In genomic region chr7:39954694-39955093, GRCh38 we compare ENCODE assay signal across 10 cellular contexts. TPM values are rescaled to one million over a fixed set of nuclear protein-coding genes. Genes with fewer than 3 reads are reported as not detected.
DNase-seq lines count a peak whose midpoint lies in the region; ATAC-seq and TF ChIP-seq lines count a peak whose summit lies in the region.
"Had no signal": no experiment of that assay in that cellular context is flagged by ENCODE, and none has a peak within 500 bp of the region (broad histone marks: within the 10 kb centered on the region; RNA-seq: fewer than 3 reads in every experiment).

No MANE protein-coding gene starts in this region.

- H3K9me3 ChIP-seq in DND-41 (ENCODE audit: insufficient read depth, low read length, severe bottlenecking) (no peaks in the 10 kb centered on the region), osteoblast (ENCODE audit: low read depth, low read length) (no peaks in the 10 kb centered on the region)
- H3K9me3 ChIP-seq: tibial artery had no signal

- H3K79me2 ChIP-seq in DND-41 (ENCODE audit: insufficient read depth, low read length) = peaks cover 98% of the 10 kb centered on the region
- peaks cover 96% of the 10 kb centered on the region for H3K79me2 ChIP-seq in osteoblast (ENCODE audit: insufficient read depth, low read length)

- H3K36me3 Mint-ChIP-seq in chondrocyte (ENCODE audit: low read depth) = peaks cover 7% of the 10 kb centered on the region

- H3K27me3 ChIP-seq in DND-41 (ENCODE audit: insufficient read depth, low read length, poor library complexity) (no peaks in the 10 kb centered on the region), osteoblast (ENCODE audit: insufficient read depth, low read length) (no peaks in the 10 kb centered on the region)
- H3K27me3 ChIP-seq: tibial artery had no signal

- DNase-seq in DND-41 = no peak
- DNase-seq in NAMALWA (ENCODE audit: low spot score) = peak; percentile 57
- no peak for DNase-seq in chondrocyte (ENCODE audit: low spot score)
- DNase-seq in osteoblast (ENCODE audit: insufficient read length, low spot score, missing footprints) = no peak
- DNase-seq in activated naive CD4-positive, alpha-beta T cell treated with anti-CD3 and anti-CD28 coated beads, Interleukin-2, amount 50 U/mL, for 16 hours = no peak
- DNase-seq: central memory CD4-positive, alpha-beta T cell; NCI-H2081; tibial artery had no signal

- H3K4me3 Mint-ChIP-seq in chondrocyte (ENCODE audit: unreplicated experiment) = peak overlapping the region; percentile 9

- ATAC-seq in DND-41 (ENCODE audit: insufficient read depth, low read depth) (no peak), GM21786 (IDR thresholded peaks at IDR 0.05; ENCODE audit: unreplicated experiment) (no peak), GM18858 (IDR thresholded peaks at IDR 0.05; ENCODE audit: unreplicated experiment) (no peak)

- peaks cover 44% of the 10 kb centered on the region for H3K36me3 ChIP-seq in DND-41 (ENCODE audit: insufficient read depth, low read length)
- H3K36me3 ChIP-seq in osteoblast (ENCODE audit: insufficient read depth, low read length) = no peaks in the 10 kb centered on the region
- H3K36me3 ChIP-seq: tibial artery had no signal

- peaks cover 59% of the 10 kb centered on the region for H3K4me1 Mint-ChIP-seq in chondrocyte (ENCODE audit: low read depth)

- H3K4me3 ChIP-seq in DND-41 (ENCODE audit: low read depth in 1 of 2, low read length in 2 of 2) (peak overlapping the region in 1 of 2 experiments; percentile 99; a peak in 3 of 4 replicates), osteoblast (ENCODE audit: insufficient read depth, low read length) (no peak overlapping the region)

- H3K27ac ChIP-seq in DND-41 (ENCODE audit: low read length) = no peak overlapping the region
- no peak overlapping the region for H3K27ac ChIP-seq in osteoblast (ENCODE audit: low read depth, low read length)

- H3K4me2 ChIP-seq in DND-41 (ENCODE audit: insufficient read depth, low read length) (peak overlapping the region; percentile 97), osteoblast (ENCODE audit: insufficient read depth, low read length) (peak overlapping the region; percentile 83)

- H3K27ac Mint-ChIP-seq in chondrocyte (ENCODE audit: unreplicated experiment) = peak overlapping the region; percentile 22

- H3K9ac ChIP-seq in DND-41 (ENCODE audit: low read depth, low read length) = peak overlapping the region; percentile 29

- H3K4me1 ChIP-seq in DND-41 (ENCODE audit: insufficient read depth, low read length) (peaks cover 47% of the 10 kb centered on the region), osteoblast (ENCODE audit: insufficient read depth, low read length) (peaks cover 8% of the 10 kb centered on the region)

- H4K20me1 ChIP-seq in DND-41 (ENCODE audit: insufficient read depth, low read length) = peaks cover 77% of the 10 kb centered on the region
- H4K20me1 ChIP-seq in osteoblast (ENCODE audit: insufficient read depth, low read length) = peaks cover 78% of the 10 kb centered on the region

- no peaks in the 10 kb centered on the region for H3K9me3 Mint-ChIP-seq in chondrocyte (ENCODE audit: low read depth)

- TF ChIP-seq CTCF in DND-41 (IDR thresholded peaks at IDR 0.05; ENCODE audit: borderline replicate concordance, extremely low read depth, low read length, poor library complexity, severe bottlenecking) (no peak), chondrocyte (IDR thresholded peaks at IDR 0.05) (no peak), osteoblast (IDR thresholded peaks at IDR 0.05; ENCODE audit: extremely low read depth, low read depth, low read length) (no peak)

- no peaks in the 10 kb centered on the region for H3K27me3 Mint-ChIP-seq in chondrocyte (ENCODE audit: low read depth)

- no peak overlapping the region for H2AFZ ChIP-seq in DND-41 (ENCODE audit: low read depth, low read length)
- H2AFZ ChIP-seq in osteoblast (ENCODE audit: low read length) = no peak overlapping the region

RNA-seq across cellular contexts. Expression of gene CDK13, which starts 4.6 kb away (rescaled TPM):
- 55.8 to 66.6 TPM (median 58.8 TPM) in 3 replicates for total RNA-seq in chondrocyte
- total RNA-seq in osteoblast = 97.2 and 109 TPM in 2 replicates
